17 cellular contexts compared by ENCODE assay signal in genomic region chr2:204187513-204188088, GRCh38.
A peak's percentile ranks its signal among the peaks of the same experiment; 100 is the strongest.
DNase-seq lines count a peak whose midpoint lies in the region; ATAC-seq and TF ChIP-seq lines count a peak whose summit lies in the region.
"Had no signal": no experiment of that assay in that cellular context is flagged by ENCODE, and none has a peak within 500 bp of the region (broad histone marks: within the 10 kb centered on the region; RNA-seq: fewer than 3 reads in every experiment).

No MANE protein-coding gene starts in this region.

- H3K27ac ChIP-seq in breast epithelium, result no peak overlapping the region
- H3K27ac ChIP-seq: GM23248, prostate gland had no signal

- no peaks in the 10 kb centered on the region for H3K9me3 ChIP-seq in breast epithelium
- H3K9me3 ChIP-seq: prostate gland had no signal

- no peak overlapping the region for H3K4me3 Mint-ChIP-seq in Calu3 (ENCODE audit: low read depth, unreplicated experiment)

- no peaks in the 10 kb centered on the region for H3K9me3 Mint-ChIP-seq in Calu3 (ENCODE audit: low read depth, unreplicated experiment)

- ATAC-seq in GM21619 (IDR thresholded peaks at IDR 0.05; ENCODE audit: unreplicated experiment) (peak; percentile 50), left lobe of liver (peak; percentile 93), GM21528 (IDR thresholded peaks at IDR 0.05; ENCODE audit: low FRiP score, unreplicated experiment) (no peak)
- ATAC-seq: left cardiac atrium had no signal

- no peaks in the 10 kb centered on the region for H3K4me1 ChIP-seq in breast epithelium
- H3K4me1 ChIP-seq: prostate gland had no signal

- no peak overlapping the region for H3K4me3 ChIP-seq in breast epithelium
- H3K4me3 ChIP-seq: GM23248, prostate gland had no signal

- CTCF ChIA-PET in Calu3 (lab: Charles Lee), result interaction anchor here (0.5 to 1.9 kb wide), 4 partner anchors 9 to 1488 kb away, joined by 3 to 6 read pairs (median 4); no protein-coding TSS in a partner anchor

- no peak for TF ChIP-seq CTCF in Calu3 (IDR thresholded peaks at IDR 0.05; ENCODE audit: unreplicated experiment)
- TF ChIP-seq CTCF in breast epithelium (IDR thresholded peaks at IDR 0.05), result no peak

- peaks cover 35% of the 10 kb centered on the region for H3K4me1 Mint-ChIP-seq in Calu3 (ENCODE audit: low read depth, unreplicated experiment)

- DNase-seq in Calu3 (no peak), SW480 (ENCODE audit: low spot score) (peak; percentile 80), left lobe of liver (ENCODE audit: low spot score) (no peak), breast epithelium (ENCODE audit: low spot score in 2 of 2) (no peak)
- no peak for DNase-seq in central memory CD4-positive, alpha-beta T cell
- no peak for DNase-seq in activated CD4-positive, CD25-positive, alpha-beta regulatory T cell (lab: John Stamatoyannopoulos, UW)
- DNase-seq: activated CD4-positive, alpha-beta T cell treated with anti-CD3 and anti-CD28 coated beads for 1 hour; activated T-cell treated with anti-CD3 and anti-CD28 coated beads, Interleukin-2, amount 50 U/mL, for 48 hours; AML-193; GM23248; left cardiac atrium; NCI-H1694 treated with DMSO at 0.1 percent for 48 hours; NCI-H526; stimulated activated CD4-positive, alpha-beta T cell treated with anti-CD3 and anti-CD28 coated beads, Interleukin-15, amount 100 ng/mL, for 24 hours had no signal

- no peak for TF ChIP-seq POLR2A in breast epithelium (IDR thresholded peaks at IDR 0.05)

- no peaks in the 10 kb centered on the region for H3K27me3 ChIP-seq in breast epithelium

- H3K27ac Mint-ChIP-seq in Calu3 (ENCODE audit: unreplicated experiment), result peak overlapping the region; percentile 37

- H3K36me3 ChIP-seq in breast epithelium, result no peaks in the 10 kb centered on the region
- H3K36me3 ChIP-seq: prostate gland had no signal

- no peaks in the 10 kb centered on the region for H3K36me3 Mint-ChIP-seq in Calu3 (ENCODE audit: insufficient read depth, unreplicated experiment)

- intact Hi-C loops in Calu3 (cut with micrococcal nuclease; ENCODE audit: unreplicated experiment), result no loop called here
- intact Hi-C loops in breast epithelium (cut with DNase I; ENCODE audit: low total_unique reads), result no loop called here

- no peaks in the 10 kb centered on the region for H3K27me3 Mint-ChIP-seq in Calu3 (ENCODE audit: unreplicated experiment)

- no TSS peak for BruUV-seq in Calu3 (replicated peaks; lab: Mats Ljungman, UMichigan)
